Comparison of ENCODE assay signal across 12 cellular contexts in genomic region chr1:7362947-7363346, GRCh38.
"Had no signal": no experiment of that assay in that cellular context is flagged by ENCODE, and none has a peak within 500 bp of the region (broad histone marks: within the 10 kb centered on the region; RNA-seq: fewer than 3 reads in every experiment).

No MANE protein-coding gene starts in this region.

- H3K4me3 ChIP-seq: dorsolateral prefrontal cortex, smooth muscle cell had no signal

- H2AFZ ChIP-seq: parathyroid adenoma had no signal

- H3K9ac ChIP-seq: parathyroid adenoma had no signal

- H3K4me2 ChIP-seq: smooth muscle cell had no signal

- H3K27me3 ChIP-seq: dorsolateral prefrontal cortex had no signal

- DNase-seq: cortex of kidney; dorsolateral prefrontal cortex; effector CD8-positive, alpha-beta T cell; foreskin melanocyte; islet precursor cell; mesendoderm; naive B cell; stimulated activated CD4-positive, alpha-beta T cell treated with anti-CD3 and anti-CD28 coated beads, Interleukin-2, amount 100 ng/mL, for 48 hours; stimulated activated naive CD4-positive, alpha-beta T cell treated with Interleukin-2 at 50 U/mL for 16 hours; trophoblast cell had no signal

- H3K79me2 ChIP-seq: parathyroid adenoma had no signal

- H3K27ac ChIP-seq: dorsolateral prefrontal cortex, parathyroid adenoma had no signal
